Comparison of ENCODE assay signal across 1 cellular context in the genomic region with DNA sequence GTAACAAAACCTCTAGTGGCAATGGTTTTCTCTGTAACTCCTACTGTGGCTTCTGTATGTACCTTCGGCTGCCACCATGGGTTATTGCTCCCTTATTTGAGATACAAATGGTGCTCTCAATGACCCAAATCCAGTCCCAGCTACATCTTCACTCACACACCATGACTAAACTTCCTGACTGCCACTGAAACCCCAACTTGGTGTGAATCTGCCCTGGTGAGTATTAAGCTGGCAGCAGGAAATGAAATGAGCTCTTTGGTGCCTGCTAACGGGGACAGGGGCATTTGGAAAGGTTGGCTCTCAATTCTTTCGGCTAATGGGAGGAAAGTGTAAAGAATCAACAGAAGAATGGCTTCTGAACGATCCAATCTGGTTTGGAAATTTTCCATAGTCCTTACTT.
TF ChIP-seq lines count a peak whose summit lies in the region.

No MANE protein-coding gene starts in this region.

TF ChIP-seq in WTC11, 78 proteins besides CTCF, POLR2A, EP300 and RAD21 (continued from another document):
- TF ChIP-seq, protein P1, sequence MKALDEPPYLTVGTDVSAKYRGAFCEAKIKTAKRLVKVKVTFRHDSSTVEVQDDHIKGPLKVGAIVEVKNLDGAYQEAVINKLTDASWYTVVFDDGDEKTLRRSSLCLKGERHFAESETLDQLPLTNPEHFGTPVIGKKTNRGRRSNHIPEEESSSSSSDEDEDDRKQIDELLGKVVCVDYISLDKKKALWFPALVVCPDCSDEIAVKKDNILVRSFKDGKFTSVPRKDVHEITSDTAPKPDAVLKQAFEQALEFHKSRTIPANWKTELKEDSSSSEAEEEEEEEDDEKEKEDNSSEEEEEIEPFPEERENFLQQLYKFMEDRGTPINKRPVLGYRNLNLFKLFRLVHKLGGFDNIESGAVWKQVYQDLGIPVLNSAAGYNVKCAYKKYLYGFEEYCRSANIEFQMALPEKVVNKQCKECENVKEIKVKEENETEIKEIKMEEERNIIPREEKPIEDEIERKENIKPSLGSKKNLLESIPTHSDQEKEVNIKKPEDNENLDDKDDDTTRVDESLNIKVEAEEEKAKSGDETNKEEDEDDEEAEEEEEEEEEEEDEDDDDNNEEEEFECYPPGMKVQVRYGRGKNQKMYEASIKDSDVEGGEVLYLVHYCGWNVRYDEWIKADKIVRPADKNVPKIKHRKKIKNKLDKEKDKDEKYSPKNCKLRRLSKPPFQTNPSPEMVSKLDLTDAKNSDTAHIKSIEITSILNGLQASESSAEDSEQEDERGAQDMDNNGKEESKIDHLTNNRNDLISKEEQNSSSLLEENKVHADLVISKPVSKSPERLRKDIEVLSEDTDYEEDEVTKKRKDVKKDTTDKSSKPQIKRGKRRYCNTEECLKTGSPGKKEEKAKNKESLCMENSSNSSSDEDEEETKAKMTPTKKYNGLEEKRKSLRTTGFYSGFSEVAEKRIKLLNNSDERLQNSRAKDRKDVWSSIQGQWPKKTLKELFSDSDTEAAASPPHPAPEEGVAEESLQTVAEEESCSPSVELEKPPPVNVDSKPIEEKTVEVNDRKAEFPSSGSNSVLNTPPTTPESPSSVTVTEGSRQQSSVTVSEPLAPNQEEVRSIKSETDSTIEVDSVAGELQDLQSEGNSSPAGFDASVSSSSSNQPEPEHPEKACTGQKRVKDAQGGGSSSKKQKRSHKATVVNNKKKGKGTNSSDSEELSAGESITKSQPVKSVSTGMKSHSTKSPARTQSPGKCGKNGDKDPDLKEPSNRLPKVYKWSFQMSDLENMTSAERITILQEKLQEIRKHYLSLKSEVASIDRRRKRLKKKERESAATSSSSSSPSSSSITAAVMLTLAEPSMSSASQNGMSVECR (CRISPR knock-in tag; IDR thresholded peaks at IDR 0.05; ENCODE audit: borderline replicate concordance): no peak
- TF ChIP-seq, protein P2, sequence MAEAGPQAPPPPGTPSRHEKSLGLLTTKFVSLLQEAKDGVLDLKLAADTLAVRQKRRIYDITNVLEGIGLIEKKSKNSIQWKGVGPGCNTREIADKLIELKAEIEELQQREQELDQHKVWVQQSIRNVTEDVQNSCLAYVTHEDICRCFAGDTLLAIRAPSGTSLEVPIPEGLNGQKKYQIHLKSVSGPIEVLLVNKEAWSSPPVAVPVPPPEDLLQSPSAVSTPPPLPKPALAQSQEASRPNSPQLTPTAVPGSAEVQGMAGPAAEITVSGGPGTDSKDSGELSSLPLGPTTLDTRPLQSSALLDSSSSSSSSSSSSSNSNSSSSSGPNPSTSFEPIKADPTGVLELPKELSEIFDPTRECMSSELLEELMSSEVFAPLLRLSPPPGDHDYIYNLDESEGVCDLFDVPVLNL (CRISPR knock-in tag; IDR thresholded peaks at IDR 0.05; ENCODE audit: borderline replicate concordance, low read depth): no peak
- TF ChIP-seq JUN (CRISPR knock-in tag; IDR thresholded peaks at IDR 0.05) (no peak), TP53 (CRISPR knock-in tag; IDR thresholded peaks at IDR 0.05) (no peak), NFE2L1 (CRISPR knock-in tag; IDR thresholded peaks at IDR 0.05) (no peak), NFYB (CRISPR knock-in tag; conservative IDR thresholded peaks at IDR 0.05; ENCODE audit: low read depth) (no peak), GABPB1 (CRISPR knock-in tag; IDR thresholded peaks at IDR 0.05) (no peak), NR3C1 (CRISPR knock-in tag; conservative IDR thresholded peaks at IDR 0.05; ENCODE audit: low read depth) (no peak), ESRRA (CRISPR knock-in tag; IDR thresholded peaks at IDR 0.05; ENCODE audit: borderline replicate concordance) (no peak), ZNF121 (CRISPR knock-in tag; IDR thresholded peaks at IDR 0.05) (no peak)
- TF ChIP-seq, protein P3, sequence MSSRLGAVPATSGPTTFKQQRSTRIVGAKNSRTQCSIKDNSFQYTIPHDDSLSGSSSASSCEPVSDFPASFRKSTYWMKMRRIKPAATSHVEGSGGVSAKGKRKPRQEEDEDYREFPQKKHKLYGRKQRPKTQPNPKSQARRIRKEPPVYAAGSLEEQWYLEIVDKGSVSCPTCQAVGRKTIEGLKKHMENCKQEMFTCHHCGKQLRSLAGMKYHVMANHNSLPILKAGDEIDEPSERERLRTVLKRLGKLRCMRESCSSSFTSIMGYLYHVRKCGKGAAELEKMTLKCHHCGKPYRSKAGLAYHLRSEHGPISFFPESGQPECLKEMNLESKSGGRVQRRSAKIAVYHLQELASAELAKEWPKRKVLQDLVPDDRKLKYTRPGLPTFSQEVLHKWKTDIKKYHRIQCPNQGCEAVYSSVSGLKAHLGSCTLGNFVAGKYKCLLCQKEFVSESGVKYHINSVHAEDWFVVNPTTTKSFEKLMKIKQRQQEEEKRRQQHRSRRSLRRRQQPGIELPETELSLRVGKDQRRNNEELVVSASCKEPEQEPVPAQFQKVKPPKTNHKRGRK (CRISPR knock-in tag; IDR thresholded peaks at IDR 0.05; ENCODE audit: borderline replicate concordance): no peak
- TF ChIP-seq, protein P4, sequence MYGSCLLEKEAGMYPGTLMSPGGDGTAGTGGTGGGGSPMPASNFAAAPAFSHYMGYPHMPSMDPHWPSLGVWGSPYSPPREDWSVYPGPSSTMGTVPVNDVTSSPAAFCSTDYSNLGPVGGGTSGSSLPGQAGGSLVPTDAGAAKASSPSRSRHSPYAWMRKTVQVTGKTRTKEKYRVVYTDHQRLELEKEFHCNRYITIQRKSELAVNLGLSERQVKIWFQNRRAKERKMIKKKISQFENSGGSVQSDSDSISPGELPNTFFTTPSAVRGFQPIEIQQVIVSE (CRISPR knock-in tag; IDR thresholded peaks at IDR 0.05; ENCODE audit: borderline replicate concordance): no peak
